ENCODE assay signal across 13 cellular contexts in the genomic region with DNA sequence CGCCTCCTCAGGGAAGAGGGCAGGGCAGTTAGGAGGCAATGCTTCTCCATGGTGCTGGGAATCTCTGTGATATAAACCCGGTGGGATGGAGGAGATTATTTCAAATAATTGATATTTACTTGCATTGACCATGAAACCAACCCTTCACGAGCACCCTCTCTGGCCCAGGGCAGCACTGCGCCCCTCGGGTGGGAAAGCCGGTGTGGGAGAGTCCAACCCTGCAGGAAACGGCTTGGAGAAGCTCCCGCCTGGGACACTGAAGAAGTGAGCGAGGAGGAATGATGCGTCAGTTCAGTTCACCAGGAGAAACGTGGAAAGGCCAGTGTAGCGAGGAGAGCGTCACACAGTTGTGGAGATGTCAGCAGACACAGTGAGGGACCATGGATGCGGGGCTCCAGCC.
A peak's percentile ranks its signal among the peaks of the same experiment; 100 is the strongest.
DNase-seq lines count a peak whose midpoint lies in the region; ATAC-seq and TF ChIP-seq lines count a peak whose summit lies in the region.
"Had no signal": no experiment of that assay in that cellular context is flagged by ENCODE, and none has a peak within 500 bp of the region (broad histone marks: within the 10 kb centered on the region; RNA-seq: fewer than 3 reads in every experiment).

No MANE protein-coding gene starts in this region.

- H3K27ac Mint-ChIP-seq in HFFc6 (peak overlapping the region; percentile 89), nephron progenitor cell (peak overlapping the region; percentile 11)
- H3K27ac Mint-ChIP-seq in activated naive CD4-positive, alpha-beta T cell treated with anti-CD3 and anti-CD28 coated beads for 36 hours, result no peak overlapping the region
- H3K27ac Mint-ChIP-seq: activated CD4-positive, alpha-beta T cell treated with anti-CD3 and anti-CD28 coated beads, Interleukin-2, amount 10 ng/mL, durations not matched to agents 24 days and 14 days had no signal

- H3K4me1 Mint-ChIP-seq in HFFc6 (ENCODE audit: low read depth) (peaks cover 100% of the 10 kb centered on the region), nephron progenitor cell (peaks cover 87% of the 10 kb centered on the region)
- H3K4me1 Mint-ChIP-seq in activated naive CD4-positive, alpha-beta T cell treated with anti-CD3 and anti-CD28 coated beads for 36 hours (ENCODE audit: low read depth), result peaks cover 6% of the 10 kb centered on the region
- H3K4me1 Mint-ChIP-seq: CD8-positive, alpha-beta memory T cell had no signal

- no peaks in the 10 kb centered on the region for H3K9me3 Mint-ChIP-seq in HFFc6
- no peaks in the 10 kb centered on the region for H3K9me3 Mint-ChIP-seq in nephron progenitor cell
- H3K9me3 Mint-ChIP-seq in activated naive CD4-positive, alpha-beta T cell treated with anti-CD3 and anti-CD28 coated beads for 36 hours, result no peaks in the 10 kb centered on the region
- H3K9me3 Mint-ChIP-seq: activated CD4-positive, alpha-beta T cell treated with anti-CD3 and anti-CD28 coated beads, Interleukin-2, amount 10 ng/mL, durations not matched to agents 24 days and 14 days; CD8-positive, alpha-beta memory T cell had no signal

- peaks cover 42 to 94% of the 10 kb centered on the region in 2 donors for H3K4me1 ChIP-seq in thoracic aorta (ENCODE audit: control insufficient read depth in 1 of 2, low read depth in 2 of 2)

- H3K4me3 Mint-ChIP-seq in HFFc6, result peak overlapping the region; percentile 52; the same call in 1 of the 2 replicates
- H3K4me3 Mint-ChIP-seq in nephron progenitor cell, result no peak overlapping the region
- H3K4me3 Mint-ChIP-seq in activated naive CD4-positive, alpha-beta T cell treated with anti-CD3 and anti-CD28 coated beads for 36 hours, result no peak overlapping the region
- H3K4me3 Mint-ChIP-seq: activated CD4-positive, alpha-beta T cell treated with anti-CD3 and anti-CD28 coated beads, Interleukin-2, amount 10 ng/mL, durations not matched to agents 24 days and 14 days; CD8-positive, alpha-beta memory T cell had no signal

- H3K36me3 ChIP-seq in thoracic aorta, result no peaks in the 10 kb centered on the region

- CTCF ChIA-PET in activated naive CD4-positive, alpha-beta T cell treated with anti-CD3 and anti-CD28 coated beads for 36 hours (lab: Charles Lee), result no interaction called here

- DNase-seq in HFFc6 (no peak), dermis blood vessel endothelial cell (peak; percentile 29), nephron progenitor cell (no peak), thoracic aorta (ENCODE audit: low spot score) (no peak), T1000 (lab: John Stamatoyannopoulos, UW) (no peak), NCI-H510A treated with DMSO at 0.1 percent for 48 hours (lab: John Stamatoyannopoulos, UW) (no peak)
- DNase-seq in activated naive CD4-positive, alpha-beta T cell treated with anti-CD3 and anti-CD28 coated beads for 36 hours, result no peak
- DNase-seq: activated CD4-positive, alpha-beta T cell treated with anti-CD3 and anti-CD28 coated beads, Interleukin-2, amount 10 ng/mL, durations not matched to agents 24 days and 14 days; activated naive CD4-positive, alpha-beta T cell; CD8-positive, alpha-beta memory T cell; NCI-H1436 had no signal

- H3K9me3 ChIP-seq in thoracic aorta, result no peaks in the 10 kb centered on the region

- H3K27me3 Mint-ChIP-seq in HFFc6 (ENCODE audit: insufficient read depth) (peaks cover 3% of the 10 kb centered on the region), nephron progenitor cell (ENCODE audit: low read depth, poor library complexity) (no peaks in the 10 kb centered on the region)
- peaks cover 74% of the 10 kb centered on the region for H3K27me3 Mint-ChIP-seq in activated naive CD4-positive, alpha-beta T cell treated with anti-CD3 and anti-CD28 coated beads for 36 hours (ENCODE audit: low read depth)

- peaks cover 42% of the 10 kb centered on the region for H3K36me3 Mint-ChIP-seq in HFFc6 (ENCODE audit: low read depth)
- peaks cover 45% of the 10 kb centered on the region for H3K36me3 Mint-ChIP-seq in nephron progenitor cell (ENCODE audit: low read depth)
- H3K36me3 Mint-ChIP-seq in activated naive CD4-positive, alpha-beta T cell treated with anti-CD3 and anti-CD28 coated beads for 36 hours (ENCODE audit: low read depth), result no peaks in the 10 kb centered on the region
- H3K36me3 Mint-ChIP-seq: CD8-positive, alpha-beta memory T cell had no signal

- intact Hi-C loops in activated naive CD4-positive, alpha-beta T cell treated with anti-CD3 and anti-CD28 coated beads for 36 hours (cut with micrococcal nuclease), result no loop called here

- H3K27me3 ChIP-seq in thoracic aorta (replicated peaks; ENCODE audit: insufficient read depth), result no peaks in the 10 kb centered on the region

- ATAC-seq in thoracic aorta (ENCODE audit: insufficient number of reproducible peaks, low FRiP score, low read depth), result no peak
- no peak for ATAC-seq in GM21786 (IDR thresholded peaks at IDR 0.05; ENCODE audit: unreplicated experiment)
- ATAC-seq: Panc1 had no signal

- no peak overlapping the region for H3K4me3 ChIP-seq in thoracic aorta

- TF ChIP-seq CTCF in HFFc6 (IDR thresholded peaks at IDR 0.05) (no peak), nephron progenitor cell (IDR thresholded peaks at IDR 0.05) (no peak), thoracic aorta (IDR thresholded peaks at IDR 0.05) (no peak)

- peak overlapping the region; percentile 77 to 98 for H3K27ac ChIP-seq in thoracic aorta
